Comparison of ENCODE assay signal across 9 cellular contexts in genomic region chr15:59918994-59919951, GRCh38.
DNase-seq lines count a peak whose midpoint lies in the region; ATAC-seq lines count a peak whose summit lies in the region.
"Had no signal": no experiment of that assay in that cellular context is flagged by ENCODE, and none has a peak within 500 bp of the region (broad histone marks: within the 10 kb centered on the region; RNA-seq: fewer than 3 reads in every experiment).

No MANE protein-coding gene starts in this region.

- H3K27ac Mint-ChIP-seq in activated CD4-positive, alpha-beta memory T cell treated with anti-CD3 and anti-CD28 coated beads for 36 hours = peak overlapping the region; percentile 96

- H3K18ac ChIP-seq in mesendoderm (ENCODE audit: low read length) = no peak overlapping the region

- no peak overlapping the region for H4K8ac ChIP-seq in mesendoderm (ENCODE audit: low read depth, low read length)

- CTCF ChIA-PET in activated CD4-positive, alpha-beta memory T cell treated with anti-CD3 and anti-CD28 coated beads for 36 hours (lab: Charles Lee) = interaction anchor here (0.8 to 4.0 kb wide), 22 partner anchors 10 to 443 kb away, joined by 3 to 79 read pairs (median 4); partner anchors contain the start of gene FOXB1

- no peak overlapping the region for H2BK5ac ChIP-seq in mesendoderm (ENCODE audit: low read length)

- H3K4ac ChIP-seq in mesendoderm (ENCODE audit: low read depth, low read length) = no peak overlapping the region

- no peak overlapping the region for H3K4me3 ChIP-seq in mesendoderm (ENCODE audit: low read length)

- no peak overlapping the region for H3K27ac ChIP-seq in mesendoderm (ENCODE audit: low read depth, low read length)
- H3K27ac ChIP-seq: neutrophil had no signal

- H3K27me3 Mint-ChIP-seq in activated CD4-positive, alpha-beta memory T cell treated with anti-CD3 and anti-CD28 coated beads for 36 hours = peaks cover 6% of the 10 kb centered on the region

- no peak overlapping the region for H3K56ac ChIP-seq in mesendoderm (ENCODE audit: low read length)

- H2AK5ac ChIP-seq in mesendoderm (ENCODE audit: low read length) = no peak overlapping the region

- H2BK15ac ChIP-seq in mesendoderm (replicated peaks; ENCODE audit: low read depth) = no peak overlapping the region

- DNase-seq in activated CD4-positive, alpha-beta memory T cell treated with anti-CD3 and anti-CD28 coated beads for 36 hours = peak; percentile 73
- DNase-seq in mesendoderm (no peak), DMS153 treated with DMSO at 0.1 percent for 48 hours (lab: John Stamatoyannopoulos, UW; ENCODE audit: unreplicated experiment) (no peak), amygdala (lab: John Stamatoyannopoulos, UW) (no peak), middle frontal gyrus (ENCODE audit: extremely low spot score, low spot score) (no peak), NCI-H2227 (lab: John Stamatoyannopoulos, UW; ENCODE audit: unreplicated experiment) (no peak)

- no peaks in the 10 kb centered on the region for H3K27me3 ChIP-seq in mesendoderm (ENCODE audit: insufficient read depth, low read length, poor library complexity)

- WGBS in mesendoderm (ENCODE audit: extremely low coverage, insufficient coverage, low lambda C conversion rate) = no CpG with 5 or more reads among the region's 11 CpGs

- intact Hi-C loops in activated CD4-positive, alpha-beta memory T cell treated with anti-CD3 and anti-CD28 coated beads for 36 hours (cut with micrococcal nuclease) = loop anchor here (1.0 to 10.0 kb wide), 12 partner anchors 58 to 586 kb away; partner anchors contain the start of genes BNIP2 and ICE2

- H3K4me2 ChIP-seq in mesendoderm (ENCODE audit: low read length) = no peak overlapping the region

- H3K4me3 Mint-ChIP-seq in activated CD4-positive, alpha-beta memory T cell treated with anti-CD3 and anti-CD28 coated beads for 36 hours = peak overlapping the region; percentile 59

- no peak overlapping the region for H3K9ac ChIP-seq in mesendoderm (ENCODE audit: low read length)

- H3K9me3 Mint-ChIP-seq in activated CD4-positive, alpha-beta memory T cell treated with anti-CD3 and anti-CD28 coated beads for 36 hours = no peaks in the 10 kb centered on the region

- H3K36me3 ChIP-seq in mesendoderm (ENCODE audit: control insufficient read depth, insufficient read depth, low read length) = no peaks in the 10 kb centered on the region
- H3K36me3 ChIP-seq: neutrophil had no signal

- H3K4me1 ChIP-seq in mesendoderm (ENCODE audit: control insufficient read depth, low read depth, low read length) = no peaks in the 10 kb centered on the region

- no peaks in the 10 kb centered on the region for H3K79me1 ChIP-seq in mesendoderm (ENCODE audit: low read length)

- no peak overlapping the region for H4K5ac ChIP-seq in mesendoderm (ENCODE audit: low read length)

- no peaks in the 10 kb centered on the region for H3K36me3 Mint-ChIP-seq in activated CD4-positive, alpha-beta memory T cell treated with anti-CD3 and anti-CD28 coated beads for 36 hours

- ATAC-seq in GM19043 (IDR thresholded peaks at IDR 0.05; ENCODE audit: low read depth, unreplicated experiment) = peak; percentile 60
- peak; percentile 79 for ATAC-seq in HG03097 (IDR thresholded peaks at IDR 0.05; ENCODE audit: low FRiP score, unreplicated experiment)

- POLR2A ChIA-PET in activated CD4-positive, alpha-beta memory T cell treated with anti-CD3 and anti-CD28 coated beads for 36 hours (lab: Charles Lee) = interaction anchor here (0.6 kb wide), 1 partner anchor 258 kb away, joined by 6 read pairs; no protein-coding TSS in a partner anchor

- H3K23ac ChIP-seq in mesendoderm (ENCODE audit: low read length) = peak overlapping the region; percentile 48

- no peak overlapping the region for H2BK120ac ChIP-seq in mesendoderm (ENCODE audit: low read depth, low read length)

- H3K4me1 Mint-ChIP-seq in activated CD4-positive, alpha-beta memory T cell treated with anti-CD3 and anti-CD28 coated beads for 36 hours (ENCODE audit: low read depth) = peaks cover 26% of the 10 kb centered on the region

- H3K79me2 ChIP-seq in mesendoderm (ENCODE audit: control insufficient read depth, insufficient read depth, low read length) = no peaks in the 10 kb centered on the region
